27 cellular contexts compared by ENCODE assay signal in the genomic region with DNA sequence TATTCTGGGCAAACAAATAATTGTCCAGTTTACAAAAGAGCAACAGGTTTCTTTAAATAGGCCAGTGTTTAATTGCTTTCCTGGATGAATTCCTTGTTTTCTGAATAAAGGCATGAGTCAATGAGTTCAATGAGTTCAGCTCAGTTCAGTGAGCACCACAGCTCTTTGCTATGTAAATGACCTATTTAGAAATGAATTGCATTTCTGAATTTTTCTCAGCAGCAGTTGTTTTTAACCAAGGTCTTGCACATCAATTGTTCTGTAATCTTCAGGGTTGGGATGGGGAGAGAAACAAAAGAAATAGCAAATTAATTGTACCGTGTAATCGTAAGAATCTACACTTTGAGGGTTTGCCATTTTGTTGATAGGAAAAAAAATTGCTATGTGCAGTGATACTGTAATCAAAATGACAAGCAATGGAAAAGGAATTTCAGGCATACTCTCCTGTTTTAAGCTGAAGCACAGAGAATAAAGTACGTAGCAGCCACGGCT. TPM values are rescaled to one million over a fixed set of nuclear protein-coding genes. Genes with fewer than 3 reads are reported as not detected.
DNase-seq lines count a peak whose midpoint lies in the region; ATAC-seq and TF ChIP-seq lines count a peak whose summit lies in the region.
"Had no signal": no experiment of that assay in that cellular context is flagged by ENCODE, and none has a peak within 500 bp of the region (broad histone marks: within the 10 kb centered on the region; RNA-seq: fewer than 3 reads in every experiment).

No MANE protein-coding gene starts in this region.

- TF ChIP-seq RAD21 in Ishikawa (IDR thresholded peaks at IDR 0.05; ENCODE audit: low read depth): no peak

- no peaks in the 10 kb centered on the region for H3K9me3 Mint-ChIP-seq in stimulated activated memory B cell treated with anti-CD40 and anti-IgM and Interleukin-4, amounts not matched to agents 10 μg/mL and 1 μg/mL and 100 μg/mL, for 72 hours

- H3K4me3 ChIP-seq in astrocyte of the cerebellum (ENCODE audit: low read depth, low read length) (no peak overlapping the region), fibroblast of villous mesenchyme (ENCODE audit: low read depth, low read length) (no peak overlapping the region)
- H3K4me3 ChIP-seq: body of pancreas, PC-9, upper lobe of right lung had no signal

- DNase-seq in AG08395 (ENCODE audit: low spot score) (peak; percentile 66), astrocyte of the cerebellum (ENCODE audit: low read depth) (peak; percentile 63), fibroblast of villous mesenchyme (ENCODE audit: low read depth) (peak; percentile 16), GM13976 (ENCODE audit: low spot score) (no peak), amniotic stem cell (lab: John Stamatoyannopoulos, UW) (no peak), SHP77 (lab: John Stamatoyannopoulos, UW) (no peak)
- DNase-seq: 8988T; activated CD4-positive, alpha-beta T cell treated with anti-CD3 and anti-CD28 coated beads, Interleukin-2, amount 50 U/mL, for 48 hours; activated T-cell treated with anti-CD3 and anti-CD28 coated beads, Interleukin-2, amount 50 U/mL, for 48 hours; body of pancreas; CD4-positive, alpha-beta memory T cell; left colon; mammary epithelial cell; NCI-H1694 treated with DMSO at 0.1 percent for 48 hours; NCI-H2171; NCI-H510A treated with DMSO at 0.1 percent for 48 hours; nephron progenitor cell; NK-92 treated with Interleukin-12 subunit alpha and Interleukin-12 subunit beta, amount 100 ng/mL, for 24 hours; PC-9; small intestine; stimulated activated naive CD8-positive, alpha-beta T cell treated with anti-CD3 and anti-CD28 coated beads, Interleukin-15, Interleukin-2, amounts not matched to agents 100 U/mL and 50 U/mL, for 24 hours; T-helper 2 cell; upper lobe of right lung had no signal

- TF ChIP-seq EP300 in Ishikawa (IDR thresholded peaks at IDR 0.05; ENCODE audit: borderline replicate concordance): 0 out of 2 replicates have a peak, but pooled peaks have one; percentile 33

- H3K27me3 Mint-ChIP-seq in stimulated activated memory B cell treated with anti-CD40 and anti-IgM and Interleukin-4, amounts not matched to agents 10 μg/mL and 1 μg/mL and 100 μg/mL, for 72 hours: no peaks in the 10 kb centered on the region

- in situ Hi-C loops in astrocyte of the cerebellum (cut with HindIII; ENCODE audit: low sequenced_read_pairs): no loop called here
- in situ Hi-C loops in GM13976 (cut with MboI; ENCODE audit: low sequenced_read_pairs, unreplicated experiment): no loop called here

- H3K4me3 Mint-ChIP-seq in stimulated activated memory B cell treated with anti-CD40 and anti-IgM and Interleukin-4, amounts not matched to agents 10 μg/mL and 1 μg/mL and 100 μg/mL, for 72 hours: no peak overlapping the region
- H3K4me3 Mint-ChIP-seq: B cell; CD4-positive, alpha-beta memory T cell; nephron progenitor cell had no signal

- TF ChIP-seq CTCF in astrocyte of the cerebellum (IDR thresholded peaks at IDR 0.05; ENCODE audit: low read depth, low read length, missing control alignments): no peak
- TF ChIP-seq CTCF in fibroblast of villous mesenchyme (IDR thresholded peaks at IDR 0.05; ENCODE audit: insufficient read depth, low read depth, low read length): no peak
- TF ChIP-seq CTCF in GM13976 (IDR thresholded peaks at IDR 0.05; ENCODE audit: borderline replicate concordance, control extremely low read depth, extremely low read depth, insufficient read depth, missing control alignments): no peak

- no peaks in the 10 kb centered on the region for H3K4me1 Mint-ChIP-seq in stimulated activated memory B cell treated with anti-CD40 and anti-IgM and Interleukin-4, amounts not matched to agents 10 μg/mL and 1 μg/mL and 100 μg/mL, for 72 hours
- H3K4me1 Mint-ChIP-seq: B cell; CD4-positive, alpha-beta memory T cell; nephron progenitor cell had no signal

- no peak for ATAC-seq in stimulated activated memory B cell treated with anti-CD40 and anti-IgM and Interleukin-4, amounts not matched to agents 10 μg/mL and 1 μg/mL and 100 μg/mL, for 72 hours
- ATAC-seq: body of pancreas; left colon; Right ventricle myocardium inferior; stimulated activated naive CD8-positive, alpha-beta T cell treated with anti-CD3 and anti-CD28 coated beads, Interleukin-15, Interleukin-2, amounts not matched to agents 100 U/mL and 50 U/mL, for 24 hours; upper lobe of right lung had no signal

- no peak overlapping the region for H3K27ac Mint-ChIP-seq in stimulated activated memory B cell treated with anti-CD40 and anti-IgM and Interleukin-4, amounts not matched to agents 10 μg/mL and 1 μg/mL and 100 μg/mL, for 72 hours
- H3K27ac Mint-ChIP-seq: B cell; CD4-positive, alpha-beta memory T cell; nephron progenitor cell had no signal

- H3K36me3 Mint-ChIP-seq in stimulated activated memory B cell treated with anti-CD40 and anti-IgM and Interleukin-4, amounts not matched to agents 10 μg/mL and 1 μg/mL and 100 μg/mL, for 72 hours: no peaks in the 10 kb centered on the region
- H3K36me3 Mint-ChIP-seq: CD4-positive, alpha-beta memory T cell had no signal

TF ChIP-seq in Ishikawa, 13 proteins besides CTCF, POLR2A, EP300 and RAD21:
- peak; percentile 34; the same call in 1 of the 2 replicates for TF ChIP-seq TEAD4 (IDR thresholded peaks at IDR 0.05)
- TF ChIP-seq ZBTB7A (IDR thresholded peaks at IDR 0.05; ENCODE audit: low read depth): no peak
- TF ChIP-seq CREB1 (IDR thresholded peaks at IDR 0.05; ENCODE audit: low read depth): no peak
- no peak for TF ChIP-seq FOXM1 (IDR thresholded peaks at IDR 0.05; ENCODE audit: borderline replicate concordance, low read depth)
- TF ChIP-seq, protein P1, sequence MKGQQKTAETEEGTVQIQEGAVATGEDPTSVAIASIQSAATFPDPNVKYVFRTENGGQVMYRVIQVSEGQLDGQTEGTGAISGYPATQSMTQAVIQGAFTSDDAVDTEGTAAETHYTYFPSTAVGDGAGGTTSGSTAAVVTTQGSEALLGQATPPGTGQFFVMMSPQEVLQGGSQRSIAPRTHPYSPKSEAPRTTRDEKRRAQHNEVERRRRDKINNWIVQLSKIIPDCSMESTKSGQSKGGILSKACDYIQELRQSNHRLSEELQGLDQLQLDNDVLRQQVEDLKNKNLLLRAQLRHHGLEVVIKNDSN (IDR thresholded peaks at IDR 0.05): no peak
- TF ChIP-seq CEBPB (IDR thresholded peaks at IDR 0.05): no peak
- no peak for TF ChIP-seq EGR1 (IDR thresholded peaks at IDR 0.05)

RNA-seq across cellular contexts. Expression of a gene that starts 45.7 kb away (rescaled TPM):
- total RNA-seq in fibroblast of villous mesenchyme: 6.4 and 13.0 TPM in 2 replicates

Comparison
In these comparisons a context has a peak if more than half of its experiments do, and no peak if none do; other contexts are left out.
1. DNase-seq: peak in AG08395 (single experiment), astrocyte of the cerebellum (single experiment) and fibroblast of villous mesenchyme (single experiment); none in GM13976 (single experiment), amniotic stem cell (single experiment) and SHP77 (0 of 2).